8 cellular contexts compared by ENCODE assay signal in the genomic region with DNA sequence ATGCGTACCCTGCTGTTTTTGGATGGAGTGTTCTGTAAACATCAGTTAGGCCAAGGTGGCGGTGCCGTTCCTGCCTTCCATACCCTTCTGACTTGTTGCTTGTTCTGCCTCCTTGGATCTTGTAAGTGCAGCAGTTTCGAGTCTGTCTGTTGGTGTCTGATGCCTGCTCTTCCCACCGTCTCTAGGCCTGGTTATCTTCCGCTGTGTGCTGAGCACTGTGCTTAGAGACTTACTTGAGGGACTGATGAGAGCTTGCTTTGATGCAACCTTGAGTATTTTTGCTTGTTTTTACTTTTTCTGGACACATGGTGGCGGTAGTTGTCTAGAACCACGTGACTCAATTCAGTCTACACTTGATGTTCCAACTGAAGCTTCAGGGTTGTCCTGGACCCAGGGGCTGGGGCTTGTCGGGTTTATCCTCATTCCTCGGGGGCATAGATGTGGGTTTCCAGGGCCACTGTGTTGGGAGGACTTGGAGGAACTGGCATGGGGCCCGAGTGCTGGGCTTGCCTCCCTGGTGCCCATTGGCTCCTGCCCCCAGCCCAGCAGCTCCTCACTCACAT. TPM values are rescaled to one million over a fixed set of nuclear protein-coding genes. Genes with fewer than 3 reads are reported as not detected.
DNase-seq lines count a peak whose midpoint lies in the region; ATAC-seq, FAIRE-seq and TF ChIP-seq lines count a peak whose summit lies in the region.

No MANE protein-coding gene starts in this region.

- H3K4me2 ChIP-seq in DOHH2 (ENCODE audit: low read length) = no peak overlapping the region

- H3K79me2 ChIP-seq in DOHH2 (ENCODE audit: control insufficient read depth, low read length) = no peaks in the 10 kb centered on the region

- no peak for FAIRE-seq in bronchial epithelial cell (lab: Jason Lieb, UNC)

- H3K36me3 ChIP-seq in DOHH2 (ENCODE audit: control insufficient read depth, low read length) (no peaks in the 10 kb centered on the region), bronchial epithelial cell (ENCODE audit: control insufficient read depth, insufficient read depth, low read length) (no peaks in the 10 kb centered on the region), tibial artery (peaks cover 0 to 12% (median 8%) of the 10 kb centered on the region in 3 donors)
- H3K36me3 ChIP-seq in effector memory CD4-positive, alpha-beta T cell (ENCODE audit: control insufficient read depth, insufficient read depth, low read length) = no peaks in the 10 kb centered on the region

- H3K27me3 ChIP-seq in DOHH2 (ENCODE audit: control insufficient read depth, low read length) (no peaks in the 10 kb centered on the region), bronchial epithelial cell (ENCODE audit: control insufficient read depth, insufficient read depth, low read length) (no peaks in the 10 kb centered on the region), tibial artery (no peaks in the 10 kb centered on the region)
- H3K27me3 ChIP-seq in effector memory CD4-positive, alpha-beta T cell (replicated peaks; ENCODE audit: control insufficient read depth, insufficient read depth, low read length, poor library complexity, severe bottlenecking) = no peaks in the 10 kb centered on the region

- H3K4me3 ChIP-seq in DOHH2 (ENCODE audit: low read length) (no peak overlapping the region), bronchial epithelial cell (ENCODE audit: low read depth, low read length) (no peak overlapping the region), tibial artery (no peak overlapping the region)
- H3K4me3 ChIP-seq in effector memory CD4-positive, alpha-beta T cell (ENCODE audit: insufficient read depth, low read depth, low read length, poor library complexity, severe bottlenecking) = no peak overlapping the region

- no peaks in the 10 kb centered on the region for H3F3A ChIP-seq in DOHH2 (ENCODE audit: control insufficient read depth, insufficient read depth)

- no peak for ATAC-seq in GM19324 (IDR thresholded peaks at IDR 0.05; ENCODE audit: low FRiP score, unreplicated experiment)

- H3K9me2 ChIP-seq in DOHH2 (replicated peaks; ENCODE audit: control insufficient read depth, low read length) = no peaks in the 10 kb centered on the region

- intact Hi-C loops in tibial artery (cut with DNase I; ENCODE audit: low total_unique reads) = no loop called here

- H3K9me3 ChIP-seq in DOHH2 (ENCODE audit: control insufficient read depth, insufficient read depth, low read length) (peaks cover 3% of the 10 kb centered on the region; the same call in 1 of the 2 replicates), tibial artery (no peaks in the 10 kb centered on the region)
- H3K9me3 ChIP-seq in effector memory CD4-positive, alpha-beta T cell (ENCODE audit: control insufficient read depth, low read length) = no peaks in the 10 kb centered on the region

- TF ChIP-seq CTCF in 22Rv1 (IDR thresholded peaks at IDR 0.05) = peak; percentile 68
- TF ChIP-seq CTCF in DOHH2 (IDR thresholded peaks at IDR 0.05; ENCODE audit: low read depth, low read length, poor library complexity, severe bottlenecking) = peak; percentile 76
- peak; percentile 48 for TF ChIP-seq CTCF in LNCAP (IDR thresholded peaks at IDR 0.05)
- peak; percentile 26 for TF ChIP-seq CTCF in bronchial epithelial cell (IDR thresholded peaks at IDR 0.05; ENCODE audit: insufficient read depth, low read length, severe bottlenecking)
- TF ChIP-seq CTCF in tibial artery (IDR thresholded peaks at IDR 0.05) = no peak

- no peaks in the 10 kb centered on the region for H4K20me1 ChIP-seq in DOHH2 (ENCODE audit: control insufficient read depth, insufficient read depth, low read depth, low read length)

- H3K4me1 ChIP-seq in DOHH2 (ENCODE audit: control insufficient read depth, low read length) (no peaks in the 10 kb centered on the region), tibial artery (no peaks in the 10 kb centered on the region)
- H3K4me1 ChIP-seq in effector memory CD4-positive, alpha-beta T cell (ENCODE audit: control insufficient read depth, insufficient read depth, low read length, poor library complexity, severe bottlenecking) = peaks cover 27% of the 10 kb centered on the region

- DNase-seq in bronchial epithelial cell (ENCODE audit: low read depth) = peak; percentile 15
- DNase-seq in tibial artery = no peak
- DNase-seq in effector CD8-positive, alpha-beta T cell (lab: John Stamatoyannopoulos, UW) = no peak
- DNase-seq in effector memory CD4-positive, alpha-beta T cell = no peak

- no peak overlapping the region for H3K27ac ChIP-seq in 22Rv1
- no peak overlapping the region for H3K27ac ChIP-seq in DOHH2 (ENCODE audit: low read depth, low read length)
- no peak overlapping the region for H3K27ac ChIP-seq in tibial artery
- no peak overlapping the region for H3K27ac ChIP-seq in effector memory CD4-positive, alpha-beta T cell (ENCODE audit: insufficient read depth, low read length, poor library complexity, severe bottlenecking)

RNA-seq across cellular contexts. Expression of gene SPRN, which starts 14.4 kb away (rescaled TPM):
- not detected in 2 replicates for total RNA-seq in bronchial epithelial cell

RNA-seq across cellular contexts. Expression of gene SCART1, which starts 15.0 kb away (rescaled TPM):
- 1.0 and 1.1 TPM in 2 replicates for total RNA-seq in bronchial epithelial cell

RNA-seq across cellular contexts. Expression of gene MTG1, which starts 44.8 kb away (rescaled TPM):
- 20.5 and 32.6 TPM in 2 replicates for total RNA-seq in bronchial epithelial cell

RNA-seq across cellular contexts. Expression of gene PAOX, which starts 59.7 kb away (rescaled TPM):
- total RNA-seq in bronchial epithelial cell = 5.0 and 9.6 TPM in 2 replicates

Comparison
In these comparisons a context has a peak if more than half of its experiments do, and no peak if none do; other contexts are left out.
1. CTCF ChIP-seq: peak in 22Rv1 (single experiment), DOHH2 (single experiment), LNCAP (single experiment) and bronchial epithelial cell (single experiment); none in tibial artery (0 of 2).